Comparison of ENCODE assay signal across 7 cellular contexts in genomic region chr1:76145332-76145731, GRCh38.
"Had no signal": no experiment of that assay in that cellular context is flagged by ENCODE, and none has a peak within 500 bp of the region (broad histone marks: within the 10 kb centered on the region; RNA-seq: fewer than 3 reads in every experiment).

No MANE protein-coding gene starts in this region.

- H3K4me1 ChIP-seq: HAP-1 had no signal

- H3K9ac ChIP-seq: GM23248 had no signal

- H2AFZ ChIP-seq: GM23248 had no signal

- H3K4me3 ChIP-seq: GM23248, HAP-1 had no signal

- H3K27ac ChIP-seq: GM23248 had no signal

- DNase-seq: GM23248, GOT3, H7 had no signal

- H3K36me3 ChIP-seq: HAP-1 had no signal

- H3K27me3 Mint-ChIP-seq: IgD-negative memory B cell had no signal

- H3K9me3 ChIP-seq: HAP-1 had no signal

- H3K9me3 Mint-ChIP-seq: IgD-negative memory B cell had no signal

- H3K4me3 Mint-ChIP-seq: IgD-negative memory B cell had no signal

- ATAC-seq: HCT116, HepG2 had no signal

- H3K27ac Mint-ChIP-seq: IgD-negative memory B cell had no signal

- H3K4me1 Mint-ChIP-seq: IgD-negative memory B cell had no signal
